In genomic region chr12:43806737-43807072, GRCh38 we compare ENCODE assay signal across 8 cellular contexts. TPM values are rescaled to one million over a fixed set of nuclear protein-coding genes. Genes with fewer than 3 reads are reported as not detected.
DNase-seq lines count a peak whose midpoint lies in the region; ATAC-seq and TF ChIP-seq lines count a peak whose summit lies in the region.

No MANE protein-coding gene starts in this region.

- H3K4me3 ChIP-seq in BJ (ENCODE audit: low read depth, low read length) (peak overlapping the region; percentile 87), KMS-11 (IDR thresholded peaks at IDR 0.05; ENCODE audit: insufficient read depth, low read depth, low read length) (no peak overlapping the region), choroid plexus epithelial cell (ENCODE audit: low read depth, low read length) (peak overlapping the region; percentile 88)

- POLR2A ChIA-PET in BJ (lab: Charles Lee) = no interaction called here
- POLR2A ChIA-PET in naive thymus-derived CD8-positive, alpha-beta T cell (lab: Charles Lee) = interaction anchor here (1.1 to 4.9 kb wide), 10 partner anchors 11 to 76 kb away, joined by 3 to 82 read pairs (median 8); partner anchors contain the start of genes IRAK4, PUS7L and TMEM117

- peaks cover 0 to 17% (median 4%) of the 10 kb centered on the region in 3 donors for H3K36me3 Mint-ChIP-seq in naive thymus-derived CD8-positive, alpha-beta T cell

- ATAC-seq in naive thymus-derived CD8-positive, alpha-beta T cell = peak; percentile 7 to 8
- no peak for ATAC-seq in HG02870 (IDR thresholded peaks at IDR 0.05; ENCODE audit: unreplicated experiment)

- peaks cover 31% of the 10 kb centered on the region for H3K79me2 ChIP-seq in KMS-11 (ENCODE audit: insufficient read depth, low read depth)

- no peak for DNase-seq in BJ (ENCODE audit: low read depth)
- DNase-seq in choroid plexus epithelial cell (ENCODE audit: low read depth) = peak; percentile 15
- no peak for DNase-seq in naive thymus-derived CD8-positive, alpha-beta T cell
- DNase-seq in COLO668 (lab: John Stamatoyannopoulos, UW; ENCODE audit: unreplicated experiment) = no peak
- no peak for DNase-seq in NCI-H2227 (lab: John Stamatoyannopoulos, UW; ENCODE audit: unreplicated experiment)
- DNase-seq in DMS79 (lab: John Stamatoyannopoulos, UW) = no peak

- H3K27ac ChIP-seq in KMS-11 = peak overlapping the region; percentile 91

- H3K9me3 Mint-ChIP-seq in naive thymus-derived CD8-positive, alpha-beta T cell = no peaks in the 10 kb centered on the region

- CTCF ChIA-PET in BJ (lab: Yijun Ruan, JAX) = interaction anchor here (0.6 to 2.9 kb wide), 6 partner anchors 10 to 76 kb away, joined by 3 to 13 read pairs (median 4); no protein-coding TSS in a partner anchor

- H3K36me3 ChIP-seq in BJ (ENCODE audit: control insufficient read depth, insufficient read depth, low read length) = no peaks in the 10 kb centered on the region
- H3K36me3 ChIP-seq in KMS-11 (ENCODE audit: insufficient read depth) = no peaks in the 10 kb centered on the region; the same call in 1 of the 2 replicates

- H3K4me1 ChIP-seq in KMS-11 (ENCODE audit: low read depth, poor library complexity, severe bottlenecking) = peaks cover 36% of the 10 kb centered on the region

- H3K27me3 Mint-ChIP-seq in naive thymus-derived CD8-positive, alpha-beta T cell = no peaks in the 10 kb centered on the region

- H3K4me2 ChIP-seq in KMS-11 = peak overlapping the region; percentile 92

- peak overlapping the region; percentile 99 to 100 (median 100) for H3K27ac Mint-ChIP-seq in naive thymus-derived CD8-positive, alpha-beta T cell

- H3K4me3 Mint-ChIP-seq in naive thymus-derived CD8-positive, alpha-beta T cell = peak overlapping the region; percentile 90 to 100 (median 100)

- no peak for TF ChIP-seq CTCF in BJ (IDR thresholded peaks at IDR 0.05; ENCODE audit: insufficient read depth, low read depth, low read length)
- TF ChIP-seq CTCF in KMS-11 (conservative IDR thresholded peaks at IDR 0.05; ENCODE audit: low read depth, low read length) = no peak
- no peak for TF ChIP-seq CTCF in choroid plexus epithelial cell (conservative IDR thresholded peaks at IDR 0.05; ENCODE audit: low read depth, low read length)

- H3K27me3 ChIP-seq in BJ (ENCODE audit: control insufficient read depth, insufficient read depth, low read length) = 0 out of 2 replicates have a peak, but pooled peaks cover 2% of the 10 kb centered on the region
- no peaks in the 10 kb centered on the region for H3K27me3 ChIP-seq in KMS-11 (ENCODE audit: insufficient read depth, low read depth)

- H2AFZ ChIP-seq in KMS-11 (ENCODE audit: low read depth) = peak overlapping the region; percentile 72

- H4K20me1 ChIP-seq in KMS-11 (ENCODE audit: insufficient read depth) = no peaks in the 10 kb centered on the region

- H3K9ac ChIP-seq in KMS-11 = peak overlapping the region; percentile 96

- H3K4me1 Mint-ChIP-seq in naive thymus-derived CD8-positive, alpha-beta T cell = peaks cover 9 to 56% (median 42%) of the 10 kb centered on the region in 4 donors

RNA-seq across cellular contexts. Expression of gene TWF1, which starts 0.6 kb away (rescaled TPM):
- 49.8 and 109 TPM in 2 replicates for polyA plus RNA-seq in BJ (2011; rRNA removed)
- polyA minus RNA-seq in BJ (2011; rRNA and poly(A)+ RNA removed) = 23.9 and 25.2 TPM in 2 replicates
- total RNA-seq in naive thymus-derived CD8-positive, alpha-beta T cell = 10 to 100 TPM; 35.5 to 44.1 TPM
- 10 to 100 TPM; 12.7 to 21.2 (median 14.2) TPM for polyA plus RNA-seq in naive thymus-derived CD8-positive, alpha-beta T cell

RNA-seq across cellular contexts. Expression of gene TMEM117, which starts 29.2 kb away (rescaled TPM):
- polyA plus RNA-seq in BJ (2011; rRNA removed) = 4.3 and 7.0 TPM in 2 replicates
- polyA minus RNA-seq in BJ (2011; rRNA and poly(A)+ RNA removed) = 2.4 and 3.3 TPM in 2 replicates
- 1 to 10 TPM; 3.9 to 5.0 TPM for total RNA-seq in naive thymus-derived CD8-positive, alpha-beta T cell
- 1 to 10 TPM; 2.1 to 2.2 (median 2.1) TPM for polyA plus RNA-seq in naive thymus-derived CD8-positive, alpha-beta T cell

RNA-seq across cellular contexts. Expression of gene IRAK4, which starts 48.0 kb away (rescaled TPM):
- polyA plus RNA-seq in BJ (2011; rRNA removed) = 11.3 and 16.4 TPM in 2 replicates
- 5.1 and 7.1 TPM in 2 replicates for polyA minus RNA-seq in BJ (2011; rRNA and poly(A)+ RNA removed)
- total RNA-seq in naive thymus-derived CD8-positive, alpha-beta T cell = 10 to 100 TPM; 55.1 to 60.7 TPM
- polyA plus RNA-seq in naive thymus-derived CD8-positive, alpha-beta T cell = 10 to 100 TPM; 23.7 to 31.5 (median 26.9) TPM

RNA-seq across cellular contexts. Expression of gene PUS7L, which starts 48.1 kb away (rescaled TPM):
- 3.5 and 6.9 TPM in 2 replicates for polyA plus RNA-seq in BJ (2011; rRNA removed)
- polyA minus RNA-seq in BJ (2011; rRNA and poly(A)+ RNA removed) = 6.4 and 6.8 TPM in 2 replicates
- 10 to 100 TPM; 26.2 to 26.7 TPM for total RNA-seq in naive thymus-derived CD8-positive, alpha-beta T cell
- 10 to 100 TPM; 29.9 to 42.9 (median 38.6) TPM for polyA plus RNA-seq in naive thymus-derived CD8-positive, alpha-beta T cell
